Comparison of ENCODE assay signal across 19 cellular contexts in the genomic region with DNA sequence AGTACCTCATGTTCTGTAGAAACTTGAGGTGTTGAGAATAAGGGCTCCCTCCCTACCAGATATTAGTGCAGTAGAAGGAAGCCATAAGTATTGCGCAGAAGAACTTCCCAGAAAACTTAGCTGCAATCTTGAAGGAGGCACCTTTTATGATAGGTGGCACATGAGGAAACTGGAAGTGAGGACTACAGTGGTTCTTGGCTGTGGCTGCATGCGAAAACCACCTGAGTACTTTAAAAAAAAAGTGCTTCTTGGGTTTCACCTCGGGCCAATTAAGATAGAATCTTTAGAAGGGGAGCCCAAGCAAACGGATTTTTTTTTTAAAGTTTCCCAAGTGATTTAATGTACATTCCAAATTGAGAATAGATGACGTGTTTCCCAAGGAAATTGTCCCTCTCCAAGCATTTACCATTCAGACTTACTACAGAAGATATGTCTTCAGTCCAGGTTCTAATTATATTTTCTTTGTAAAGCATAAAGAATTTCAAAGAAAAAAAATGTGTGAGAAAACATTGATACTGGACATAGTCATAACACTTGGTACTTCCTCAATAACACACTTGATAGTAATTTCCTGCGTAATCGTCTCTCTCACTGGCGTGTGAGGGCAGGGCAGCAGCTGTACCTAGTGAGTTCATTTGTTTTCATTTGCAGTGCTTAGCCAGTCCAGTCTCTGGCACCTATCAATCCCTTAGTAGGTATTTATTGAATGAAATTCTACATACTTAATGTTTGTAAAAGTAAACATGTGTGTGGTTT. TPM values are rescaled to one million over a fixed set of nuclear protein-coding genes. Genes with fewer than 3 reads are reported as not detected.
A peak's percentile ranks its signal among the peaks of the same experiment; 100 is the strongest.
DNase-seq lines count a peak whose midpoint lies in the region; ATAC-seq and TF ChIP-seq lines count a peak whose summit lies in the region.
"Had no signal": no experiment of that assay in that cellular context is flagged by ENCODE, and none has a peak within 500 bp of the region (broad histone marks: within the 10 kb centered on the region; RNA-seq: fewer than 3 reads in every experiment).

No MANE protein-coding gene starts in this region.

- H2AFZ ChIP-seq in Karpas-422 (ENCODE audit: low read length) = no peak overlapping the region

- DNase-seq in EL (peak; percentile 77), NCI-H460 (ENCODE audit: extremely low read depth, low read depth) (peak; percentile 39), fibroblast of pulmonary artery (ENCODE audit: low read depth) (peak; percentile 76), osteocyte (ENCODE audit: extremely low spot score, unreplicated experiment) (no peak), NCI-H82 (lab: John Stamatoyannopoulos, UW) (no peak), Karpas-422 (no peak), NCI-H526 (lab: John Stamatoyannopoulos, UW) (no peak)
- DNase-seq: activated effector memory CD4-positive, alpha-beta T cell treated with Interleukin-2 at 50 U/mL for 16 hours; C1 segment of cervical spinal cord; DND-41; left ventricle myocardium inferior; MV-4-11; naive thymus-derived CD4-positive, alpha-beta T cell; retina; stimulated activated CD4-positive, alpha-beta T cell treated with anti-CD3 and anti-CD28 coated beads, Interleukin-2, amount 100 ng/mL, for 48 hours; T-helper 17 cell had no signal

- no peaks in the 10 kb centered on the region for H3K4me1 ChIP-seq in Karpas-422 (ENCODE audit: low read length)
- H3K4me1 ChIP-seq: esophagus muscularis mucosa had no signal

- no peaks in the 10 kb centered on the region for H3K9me2 ChIP-seq in Karpas-422 (replicated peaks; ENCODE audit: insufficient read depth, low read length)

- no peak overlapping the region for H3K4me2 ChIP-seq in Karpas-422 (ENCODE audit: low read depth, low read length, poor library complexity, severe bottlenecking)

- no peak overlapping the region for H3K27ac ChIP-seq in Karpas-422 (ENCODE audit: low read length)
- H3K27ac ChIP-seq: coronary artery, esophagus muscularis mucosa, left ventricle myocardium inferior had no signal

- no peak for ATAC-seq in HG03139 (IDR thresholded peaks at IDR 0.05; ENCODE audit: unreplicated experiment)
- ATAC-seq: naive thymus-derived CD4-positive, alpha-beta T cell; T-helper 17 cell had no signal

- no peak overlapping the region for H3K4me3 ChIP-seq in fibroblast of pulmonary artery (replicated peaks; ENCODE audit: low read depth, low read length)
- no peak overlapping the region for H3K4me3 ChIP-seq in Karpas-422 (ENCODE audit: low read length)
- H3K4me3 ChIP-seq: coronary artery, esophagus muscularis mucosa, left ventricle myocardium inferior had no signal

- H3K9ac ChIP-seq in Karpas-422 (ENCODE audit: low read length) = no peak overlapping the region

- no peaks in the 10 kb centered on the region for H3K36me3 ChIP-seq in Karpas-422 (ENCODE audit: insufficient read depth, low read length)
- H3K36me3 ChIP-seq: esophagus muscularis mucosa, left ventricle myocardium inferior had no signal

- no peaks in the 10 kb centered on the region for H3K9me3 ChIP-seq in Karpas-422 (ENCODE audit: low read length)
- H3K9me3 ChIP-seq: esophagus muscularis mucosa, left ventricle myocardium inferior had no signal

- H3K4me3 Mint-ChIP-seq in osteocyte (ENCODE audit: unreplicated experiment) = no peak overlapping the region
- H3K4me3 Mint-ChIP-seq: naive thymus-derived CD4-positive, alpha-beta T cell; T-helper 17 cell had no signal

- no peaks in the 10 kb centered on the region for H3K79me2 ChIP-seq in Karpas-422 (ENCODE audit: low read length)

- TF ChIP-seq CTCF in fibroblast of pulmonary artery (IDR thresholded peaks at IDR 0.05; ENCODE audit: low read length, missing control alignments) (no peak), osteocyte (IDR thresholded peaks at IDR 0.05) (no peak)

- H3K36me3 Mint-ChIP-seq in osteocyte (ENCODE audit: unreplicated experiment) = no peaks in the 10 kb centered on the region
- H3K36me3 Mint-ChIP-seq: naive thymus-derived CD4-positive, alpha-beta T cell had no signal

- H3K4me1 Mint-ChIP-seq in osteocyte (ENCODE audit: unreplicated experiment) = peaks cover 20% of the 10 kb centered on the region
- H3K4me1 Mint-ChIP-seq: naive thymus-derived CD4-positive, alpha-beta T cell; T-helper 17 cell had no signal

- H3K27me3 ChIP-seq in Karpas-422 (ENCODE audit: low read length) = no peaks in the 10 kb centered on the region
- H3K27me3 ChIP-seq: esophagus muscularis mucosa had no signal

- no peaks in the 10 kb centered on the region for H3K27me3 Mint-ChIP-seq in osteocyte (ENCODE audit: unreplicated experiment)
- H3K27me3 Mint-ChIP-seq: T-helper 17 cell had no signal

- H3K27ac Mint-ChIP-seq in osteocyte (ENCODE audit: unreplicated experiment) = peak overlapping the region; percentile 54
- H3K27ac Mint-ChIP-seq: naive thymus-derived CD4-positive, alpha-beta T cell; T-helper 17 cell had no signal

- H3K9me3 Mint-ChIP-seq in osteocyte (ENCODE audit: unreplicated experiment) = no peaks in the 10 kb centered on the region

- H4K20me1 ChIP-seq in Karpas-422 (ENCODE audit: insufficient read depth, low read depth, low read length) = no peaks in the 10 kb centered on the region

RNA-seq across cellular contexts. Expression of gene NR1I2, which starts 12.3 kb away (rescaled TPM):
- total RNA-seq in NCI-H460 (2014; rRNA removed; shearing (Covaris generic)) = 0.12 TPM in 1 of 2 replicates, not detected in the other
- polyA plus RNA-seq in NCI-H460 (2014; cell fraction: nucleus; rRNA removed) = not detected in 2 replicates
- not detected in 2 replicates for total RNA-seq in osteocyte
- total RNA-seq in Karpas-422 (2014; rRNA removed; shearing (Covaris generic); ENCODE audit: low replicate concordance) = 2.7 and 3.8 TPM in 2 replicates
- total RNA-seq: left ventricle myocardium inferior had no signal

Comparison
In these comparisons a context has a peak if more than half of its experiments do, and no peak if none do; other contexts are left out.
1. DNase-seq: peak in EL (single experiment), NCI-H460 (single experiment) and fibroblast of pulmonary artery (single experiment); none in osteocyte (single experiment), NCI-H82 (single experiment), Karpas-422 (single experiment) and NCI-H526 (0 of 2).